ENCODE assay signal across 13 cellular contexts in genomic region chr13:28273919-28274318, GRCh38.
DNase-seq lines count a peak whose midpoint lies in the region; ATAC-seq and TF ChIP-seq lines count a peak whose summit lies in the region.
"Had no signal": no experiment of that assay in that cellular context is flagged by ENCODE, and none has a peak within 500 bp of the region (broad histone marks: within the 10 kb centered on the region; RNA-seq: fewer than 3 reads in every experiment).

No MANE protein-coding gene starts in this region.

- H3K9ac ChIP-seq in neural progenitor cell: no peak overlapping the region

- 0 out of 2 replicates have a peak, but pooled peaks have one; percentile 6 for TF ChIP-seq RAD21 in Ishikawa (IDR thresholded peaks at IDR 0.05; ENCODE audit: low read depth)

- H2AFZ ChIP-seq in neural progenitor cell (replicated peaks): no peak overlapping the region

- TF ChIP-seq CTCF in neural progenitor cell (IDR thresholded peaks at IDR 0.05) (peak; percentile 27), heart right ventricle (IDR thresholded peaks at IDR 0.05) (no peak)

- peaks cover 6% of the 10 kb centered on the region for H3K36me3 Mint-ChIP-seq in neural progenitor cell

- peak; percentile 33 for DNase-seq in NCI-H82 (lab: John Stamatoyannopoulos, UW)
- no peak for DNase-seq in NCI-H82 treated with DMSO at 0.1 percent for 48 hours (lab: John Stamatoyannopoulos, UW; ENCODE audit: unreplicated experiment)
- peak; percentile 4 for DNase-seq in amniotic epithelial cell (ENCODE audit: low read depth)
- peak; percentile 6 for DNase-seq in neural progenitor cell (ENCODE audit: low spot score)
- no peak for DNase-seq in KG1 (lab: John Stamatoyannopoulos, UW)
- DNase-seq in activated T-cell treated with anti-CD3 and anti-CD28 coated beads for 4 hours: no peak
- DNase-seq in heart right ventricle: no peak
- DNase-seq: GF-D8, mucosa of descending colon, NCI-H2107 had no signal

- H3K27ac ChIP-seq in neural progenitor cell: no peak overlapping the region
- no peak overlapping the region for H3K27ac ChIP-seq in heart right ventricle
- H3K27ac ChIP-seq: prostate gland had no signal

- TF ChIP-seq EP300 in Ishikawa (IDR thresholded peaks at IDR 0.05; ENCODE audit: borderline replicate concordance): no peak

- no peaks in the 10 kb centered on the region for H3K9me3 ChIP-seq in neural progenitor cell (ENCODE audit: low read depth)
- H3K9me3 ChIP-seq in heart right ventricle: no peaks in the 10 kb centered on the region
- H3K9me3 ChIP-seq: mucosa of descending colon, prostate gland had no signal

- peaks cover 4% of the 10 kb centered on the region for H4K20me1 ChIP-seq in neural progenitor cell (ENCODE audit: low read depth)

- WGBS in heart right ventricle, 2 donors: 75 to 81% methylated on average over 3 of the region's 3 CpGs

- no peaks in the 10 kb centered on the region for H3K9me3 Mint-ChIP-seq in neural progenitor cell

- intact Hi-C loops in heart right ventricle (cut with DNase I): no loop called here

- no peaks in the 10 kb centered on the region for H3K4me1 Mint-ChIP-seq in neural progenitor cell

- no peak for ATAC-seq in heart right ventricle
- ATAC-seq: mucosa of descending colon, Right ventricle myocardium inferior had no signal

- no peak overlapping the region for H3K4me3 Mint-ChIP-seq in neural progenitor cell

- no peaks in the 10 kb centered on the region for H3K4me1 ChIP-seq in neural progenitor cell
- no peaks in the 10 kb centered on the region for H3K4me1 ChIP-seq in heart right ventricle
- H3K4me1 ChIP-seq: prostate gland had no signal

- no peaks in the 10 kb centered on the region for H3F3A ChIP-seq in neural progenitor cell (ENCODE audit: low read depth)

- no peak overlapping the region for H3K4me2 ChIP-seq in neural progenitor cell

- peaks cover 2% of the 10 kb centered on the region for H3K27me3 Mint-ChIP-seq in neural progenitor cell (ENCODE audit: insufficient read depth, low read depth)

- H3K4me3 ChIP-seq in neural progenitor cell (no peak overlapping the region), heart right ventricle (no peak overlapping the region)
- H3K4me3 ChIP-seq: mucosa of descending colon, prostate gland had no signal

- H3K27me3 ChIP-seq in neural progenitor cell (no peaks in the 10 kb centered on the region), heart right ventricle (no peaks in the 10 kb centered on the region)

- H3K36me3 ChIP-seq in neural progenitor cell (no peaks in the 10 kb centered on the region), heart right ventricle (peaks cover 0 to 100% (median 19%) of the 10 kb centered on the region in 9 donors)
- H3K36me3 ChIP-seq: prostate gland had no signal

- H3K27ac Mint-ChIP-seq in neural progenitor cell: no peak overlapping the region

- H3K79me2 ChIP-seq in neural progenitor cell (ENCODE audit: low read depth): no peaks in the 10 kb centered on the region

TF ChIP-seq in Ishikawa, 13 proteins besides CTCF, POLR2A, EP300 and RAD21:
- TF ChIP-seq YY1 (IDR thresholded peaks at IDR 0.05; ENCODE audit: low read depth): no peak
- TF ChIP-seq REST (IDR thresholded peaks at IDR 0.05; ENCODE audit: low read depth): no peak
- no peak for TF ChIP-seq TAF1 (IDR thresholded peaks at IDR 0.05; ENCODE audit: low read depth)
- no peak for TF ChIP-seq TEAD4 (IDR thresholded peaks at IDR 0.05)
- no peak for TF ChIP-seq TCF12 (IDR thresholded peaks at IDR 0.05; ENCODE audit: low read depth)
- no peak for TF ChIP-seq CREB1 (IDR thresholded peaks at IDR 0.05; ENCODE audit: low read depth)
- no peak for TF ChIP-seq EGR1 (IDR thresholded peaks at IDR 0.05)
- no peak for TF ChIP-seq USF1 (IDR thresholded peaks at IDR 0.05)
TF ChIP-seq in Ishikawa: peak in this region for 0.

Comparison
In these comparisons a context has a peak if more than half of its experiments do, and no peak if none do; other contexts are left out.
1. DNase-seq: peak in NCI-H82 (single experiment), amniotic epithelial cell (single experiment) and neural progenitor cell (single experiment); none in NCI-H82 treated with DMSO at 0.1 percent for 48 hours (single experiment), KG1 (single experiment), activated T-cell treated with anti-CD3 and anti-CD28 coated beads for 4 hours (single experiment) and heart right ventricle (0 of 2).